ENCODE assay signal across 11 cellular contexts in genomic region chr12:6215120-6215807, GRCh38. TPM values are rescaled to one million over a fixed set of nuclear protein-coding genes. Genes with fewer than 3 reads are reported as not detected.
DNase-seq lines count a peak whose midpoint lies in the region; ATAC-seq, FAIRE-seq and TF ChIP-seq lines count a peak whose summit lies in the region.
"Had no signal": no experiment of that assay in that cellular context is flagged by ENCODE, and none has a peak within 500 bp of the region (broad histone marks: within the 10 kb centered on the region; RNA-seq: fewer than 3 reads in every experiment).

No MANE protein-coding gene starts in this region.

- H3K9ac ChIP-seq in iPS-20b (ENCODE audit: low read depth, low read length) = peak overlapping the region; percentile 83
- peak overlapping the region; percentile 84 for H3K9ac ChIP-seq in skeletal muscle satellite cell (ENCODE audit: low read depth, low read length)

- H3K27ac ChIP-seq in adrenal gland = peak overlapping the region; percentile 19 to 91 (median 78)
- H3K27ac ChIP-seq in iPS-20b (ENCODE audit: low read length) = peak overlapping the region; percentile 81

- no peaks in the 10 kb centered on the region for H3K9me3 ChIP-seq in adrenal gland (replicated peaks in 1 of 3)
- H3K9me3 ChIP-seq in iPS-20b (ENCODE audit: insufficient read depth, low read depth, low read length) = no peaks in the 10 kb centered on the region
- no peaks in the 10 kb centered on the region for H3K9me3 ChIP-seq in skeletal muscle satellite cell (replicated peaks; ENCODE audit: low read length)
- H3K9me3 ChIP-seq: HAP-1 had no signal

- intact Hi-C loops in adrenal gland (cut with DNase I) = no loop called here

- TF ChIP-seq POLR2A in adrenal gland (IDR thresholded peaks at IDR 0.05) (no peak), GM12891 (IDR thresholded peaks at IDR 0.05; ENCODE audit: low read depth, low read length) (no peak)

- H3K27me3 ChIP-seq in H7 (ENCODE audit: control insufficient read depth, insufficient read depth, low read length) (no peaks in the 10 kb centered on the region), adrenal gland (no peaks in the 10 kb centered on the region), iPS-20b (ENCODE audit: insufficient read depth, low read length) (no peaks in the 10 kb centered on the region), skeletal muscle satellite cell (ENCODE audit: control insufficient read depth, insufficient read depth, low read length) (no peaks in the 10 kb centered on the region)

- H3K4me1 ChIP-seq in adrenal gland (replicated peaks in 1 of 2) (peaks cover 35 to 64% of the 10 kb centered on the region in 2 donors), iPS-20b (ENCODE audit: insufficient read depth, low read length) (peaks cover 52% of the 10 kb centered on the region), skeletal muscle satellite cell (ENCODE audit: control insufficient read depth, insufficient read depth, low read length) (peaks cover 62% of the 10 kb centered on the region)

- H3K36me3 ChIP-seq in H7 (replicated peaks; ENCODE audit: control insufficient read depth, insufficient read depth, low read length) = peaks cover 4% of the 10 kb centered on the region; the same call in 1 of the 2 replicates
- H3K36me3 ChIP-seq in adrenal gland (replicated peaks in 1 of 2) = no peaks in the 10 kb centered on the region
- peaks cover 28% of the 10 kb centered on the region for H3K36me3 ChIP-seq in iPS-20b (ENCODE audit: insufficient read depth, low read depth, low read length)
- H3K36me3 ChIP-seq in skeletal muscle satellite cell (ENCODE audit: insufficient read depth, low read length) = no peaks in the 10 kb centered on the region
- H3K36me3 ChIP-seq: HAP-1 had no signal

- DNase-seq in H7 = peak; percentile 75
- DNase-seq in adrenal gland = no peak
- no peak for DNase-seq in activated CD4-positive, alpha-beta T cell treated with anti-CD3 and anti-CD28 coated beads, Interleukin-2, amount 50 U/mL, for 4 hours
- DNase-seq in stimulated activated CD4-positive, alpha-beta T cell treated with anti-CD3 and anti-CD28 coated beads, Interleukin-15, amount 100 ng/mL, for 24 hours = no peak
- no peak for DNase-seq in GM12891 (ENCODE audit: insufficient read length, low spot score)
- DNase-seq: T-helper 17 cell had no signal

- H3K4me3 ChIP-seq in H7 (ENCODE audit: insufficient read depth, low read depth, low read length) (no peak overlapping the region), adrenal gland (no peak overlapping the region), iPS-20b (ENCODE audit: low read length) (peak overlapping the region; percentile 41), skeletal muscle satellite cell (ENCODE audit: low read length) (peak overlapping the region; percentile 44)
- H3K4me3 ChIP-seq: HAP-1 had no signal

- 75 to 80% (median 77%) methylated on average over 10 of the region's 10 CpGs for WGBS in adrenal gland, 4 donors

- no peak for ATAC-seq in GM21529 (IDR thresholded peaks at IDR 0.05; ENCODE audit: unreplicated experiment)
- ATAC-seq: natural killer cell treated with Interleukin-12 subunit alpha and Interleukin-12 subunit beta and Interleukin-15 and Interleukin-18, amount 100 ng/mL, for 72 hours; T-helper 17 cell had no signal

- FAIRE-seq in GM12891 (lab: Jason Lieb, UNC) = no peak

- peak overlapping the region; percentile 61 for H3K4me2 ChIP-seq in skeletal muscle satellite cell (ENCODE audit: low read length)

- no peak for TF ChIP-seq CTCF in adrenal gland (IDR thresholded peaks at IDR 0.05)

TF ChIP-seq in GM12891, 5 proteins besides CTCF, POLR2A, EP300 and RAD21:
- TF ChIP-seq SPI1 (IDR thresholded peaks at IDR 0.05; ENCODE audit: low read depth, low read length) = no peak
- no peak for TF ChIP-seq POLR2AphosphoS5 (IDR thresholded peaks at IDR 0.05; ENCODE audit: low read depth, low read length)
- TF ChIP-seq POU2F2 (IDR thresholded peaks at IDR 0.05; ENCODE audit: low read depth, low read length) = no peak
- no peak for TF ChIP-seq TAF1 (IDR thresholded peaks at IDR 0.05; ENCODE audit: low read depth, low read length)
- no peak for TF ChIP-seq PAX5 (IDR thresholded peaks at IDR 0.05; ENCODE audit: insufficient read depth, low read length, severe bottlenecking)

RNA-seq across cellular contexts. Expression of gene CD9, which starts 15.1 kb away (rescaled TPM):
- 266 and 274 TPM in 2 replicates for total RNA-seq in H7 (2014; rRNA removed; shearing (Covaris generic))
- 100 to 1,000 TPM; 165 to 461 (median 322) TPM for total RNA-seq in adrenal gland
- 100 to 1,000 TPM in 2 of 3 donors, 10 to 100 TPM in 1; 66.3 to 244 (median 139) TPM for polyA plus RNA-seq in adrenal gland
- total RNA-seq in skeletal muscle satellite cell (2012; rRNA removed) = 31.7 and 66.4 TPM in 2 replicates
- 7.8 TPM for polyA plus RNA-seq in GM12891 (2012; ENCODE audit: low read depth, missing spikeins)

Comparison
In these comparisons a context has a peak if more than half of its experiments do, and no peak if none do; other contexts are left out.
1. H3K4me3 ChIP-seq: peak in iPS-20b (single experiment) and skeletal muscle satellite cell (single experiment); none in H7 (single experiment) and adrenal gland (0 of 4).